In genomic region chr9:88530051-88530450, GRCh38 we compare ENCODE assay signal across 12 cellular contexts. TPM values are rescaled to one million over a fixed set of nuclear protein-coding genes. Genes with fewer than 3 reads are reported as not detected.
DNase-seq lines count a peak whose midpoint lies in the region; ATAC-seq, FAIRE-seq and TF ChIP-seq lines count a peak whose summit lies in the region.
"Had no signal": no experiment of that assay in that cellular context is flagged by ENCODE, and none has a peak within 500 bp of the region (broad histone marks: within the 10 kb centered on the region; RNA-seq: fewer than 3 reads in every experiment).

No MANE protein-coding gene starts in this region.

- no peak overlapping the region for H3K4me3 Mint-ChIP-seq in mesothelial cell of epicardium
- H3K4me3 Mint-ChIP-seq: stimulated activated naive CD8-positive, alpha-beta T cell treated with anti-CD3 and anti-CD28 coated beads, Interleukin-15, Interleukin-2, amounts not matched to agents 100 ng/mL and 50 ng/mL, for 24 hours had no signal

- no peak overlapping the region for H3K4me3 ChIP-seq in AG10803 (ENCODE audit: low read length)

- no peaks in the 10 kb centered on the region for H3K36me3 Mint-ChIP-seq in mesothelial cell of epicardium

- ATAC-seq in HG02981 (IDR thresholded peaks at IDR 0.05; ENCODE audit: unreplicated experiment), result no peak
- no peak for ATAC-seq in GM18498 (IDR thresholded peaks at IDR 0.05; ENCODE audit: unreplicated experiment)
- ATAC-seq in HG03460 (IDR thresholded peaks at IDR 0.05; ENCODE audit: unreplicated experiment), result no peak

- no peaks in the 10 kb centered on the region for H3K9me3 Mint-ChIP-seq in mesothelial cell of epicardium
- H3K9me3 Mint-ChIP-seq: stimulated activated naive CD8-positive, alpha-beta T cell treated with anti-CD3 and anti-CD28 coated beads, Interleukin-15, Interleukin-2, amounts not matched to agents 100 ng/mL and 50 ng/mL, for 24 hours had no signal

- peaks cover 33% of the 10 kb centered on the region for H3K4me1 Mint-ChIP-seq in mesothelial cell of epicardium

- peak overlapping the region; percentile 22 for H3K27ac Mint-ChIP-seq in mesothelial cell of epicardium
- H3K27ac Mint-ChIP-seq: stimulated activated naive CD8-positive, alpha-beta T cell treated with anti-CD3 and anti-CD28 coated beads, Interleukin-15, Interleukin-2, amounts not matched to agents 100 ng/mL and 50 ng/mL, for 24 hours had no signal

- DNase-seq in AG10803 (ENCODE audit: low read depth) (peak; percentile 73), M059J (ENCODE audit: low read depth) (peak; percentile 95), cerebellar cortex (ENCODE audit: low spot score) (peak; percentile 8), mesothelial cell of epicardium (ENCODE audit: low spot score in 2 of 2, unreplicated experiment in 2 of 2) (no peak), frontal cortex (ENCODE audit: low spot score in 2 of 2) (no peak)
- DNase-seq: NCI-H1930; stimulated activated CD4-positive, alpha-beta T cell treated with anti-CD3 and anti-CD28 coated beads, Interleukin-2, amount 100 ng/mL, for 24 hours had no signal

- FAIRE-seq in frontal cortex (lab: Jason Lieb, UNC), result no peak

- no peaks in the 10 kb centered on the region for H3K27me3 Mint-ChIP-seq in mesothelial cell of epicardium (ENCODE audit: low read depth)

- no peak for TF ChIP-seq CTCF in AG10803 (conservative IDR thresholded peaks at IDR 0.05; ENCODE audit: low read length)
- no peak for TF ChIP-seq CTCF in mesothelial cell of epicardium (IDR thresholded peaks at IDR 0.05; ENCODE audit: unreplicated experiment)

RNA-seq across cellular contexts. Expression of gene NXNL2, which starts 4.9 kb away (rescaled TPM):
- total RNA-seq in M059J (2014; rRNA removed; shearing (Covaris generic)), result 0.52 TPM in 1 of 2 replicates, not detected in the other
- total RNA-seq in mesothelial cell of epicardium (2.0 to 2.6 TPM (median 2.2 TPM) in 3 replicates), frontal cortex (0.41 TPM)
- total RNA-seq: T-helper 2 cell treated with Interferon-gamma antibody and Interleukin-4, amounts not matched to agents 100 ng/mL and 5 ng/mL, for 36 hours had no signal

Comparison
In these comparisons a context has a peak if more than half of its experiments do, and no peak if none do; other contexts are left out.
1. DNase-seq: peak in AG10803 (single experiment), M059J (single experiment) and cerebellar cortex (single experiment); none in mesothelial cell of epicardium (0 of 2) and frontal cortex (0 of 2).